In genomic region chr11:128725630-128726461, GRCh38 we compare ENCODE assay signal across 8 cellular contexts. TPM values are rescaled to one million over a fixed set of nuclear protein-coding genes. Genes with fewer than 3 reads are reported as not detected.
DNase-seq lines count a peak whose midpoint lies in the region; ATAC-seq and TF ChIP-seq lines count a peak whose summit lies in the region.

No MANE protein-coding gene starts in this region.

- no peaks in the 10 kb centered on the region for H3K4me1 ChIP-seq in PC-9 (replicated peaks; ENCODE audit: insufficient read depth)

- H3K27me3 ChIP-seq in PC-9 (ENCODE audit: insufficient read depth, low read depth): peaks cover 3% of the 10 kb centered on the region
- peaks cover 53% of the 10 kb centered on the region for H3K27me3 ChIP-seq in WERI-Rb-1 (ENCODE audit: insufficient read depth, low read depth, severe bottlenecking)

- TF ChIP-seq CTCF in AG09319 (IDR thresholded peaks at IDR 0.05; ENCODE audit: low read depth, low read length) (no peak), fibroblast of villous mesenchyme (IDR thresholded peaks at IDR 0.05; ENCODE audit: insufficient read depth, low read depth, low read length) (no peak), PC-9 (conservative IDR thresholded peaks at IDR 0.05) (no peak), WERI-Rb-1 (IDR thresholded peaks at IDR 0.05; ENCODE audit: low read depth, low read length) (no peak)

- DNase-seq in AG09319 (ENCODE audit: extremely low read depth, low read depth) (peak; percentile 38), fibroblast of villous mesenchyme (ENCODE audit: low read depth) (peak; percentile 54), PC-9 (no peak), WERI-Rb-1 (no peak)
- peak; percentile 33 for DNase-seq in activated CD4-positive, alpha-beta T cell treated with anti-CD3 and anti-CD28 coated beads for 1 hour
- peak; percentile 25 to 38 for DNase-seq in stimulated activated CD8-positive, alpha-beta memory T cell treated with anti-CD3 and anti-CD28 coated beads, Interleukin-7, amount 100 ng/mL, for 4 hours (ENCODE audit: low read depth in 2 of 2)

- CTCF ChIA-PET in PC-9 (lab: Charles Lee): no interaction called here

- no peaks in the 10 kb centered on the region for H3K9me2 ChIP-seq in PC-9 (ENCODE audit: insufficient read depth)

- H3F3A ChIP-seq in PC-9 (ENCODE audit: insufficient read depth, low read depth): no peaks in the 10 kb centered on the region

- POLR2A ChIA-PET in PC-9 (lab: Charles Lee; ENCODE audit: unreplicated experiment): no interaction called here

- no peak overlapping the region for H3K27ac ChIP-seq in PC-9
- H3K27ac ChIP-seq in WERI-Rb-1: no peak overlapping the region

- H2AFZ ChIP-seq in PC-9: no peak overlapping the region

- intact Hi-C loops in PC-9 (cut with micrococcal nuclease; ENCODE audit: unreplicated experiment): no loop called here

- no peaks in the 10 kb centered on the region for H4K20me1 ChIP-seq in PC-9 (ENCODE audit: insufficient read depth)

- H3K4me2 ChIP-seq in PC-9: no peak overlapping the region

- BruUV-seq in PC-9 (replicated peaks; lab: Mats Ljungman, UMichigan): no TSS peak

- ATAC-seq in GM19328 (IDR thresholded peaks at IDR 0.05; ENCODE audit: unreplicated experiment) (peak; percentile 41), HG03432 (IDR thresholded peaks at IDR 0.05; ENCODE audit: unreplicated experiment) (peak; percentile 64)

- H3K36me3 ChIP-seq in PC-9 (ENCODE audit: low read depth): no peaks in the 10 kb centered on the region
- H3K36me3 ChIP-seq in WERI-Rb-1: no peaks in the 10 kb centered on the region

- no peaks in the 10 kb centered on the region for H3K9me3 ChIP-seq in PC-9 (ENCODE audit: insufficient read depth, low read depth)
- H3K9me3 ChIP-seq in WERI-Rb-1 (ENCODE audit: severe bottlenecking): peaks cover 2% of the 10 kb centered on the region

- H3K4me3 ChIP-seq in fibroblast of villous mesenchyme (ENCODE audit: low read depth, low read length) (no peak overlapping the region), PC-9 (no peak overlapping the region), WERI-Rb-1 (ENCODE audit: low read depth, low read length) (no peak overlapping the region)

- no peaks in the 10 kb centered on the region for H3K79me2 ChIP-seq in PC-9 (ENCODE audit: low read depth)

RNA-seq across cellular contexts. Expression of gene FLI1, which starts 32.0 kb away (rescaled TPM):
- total RNA-seq in fibroblast of villous mesenchyme: 6.9 and 10.6 TPM in 2 replicates
- 2.8 and 3.6 TPM in 2 replicates for total RNA-seq in PC-9 (2021)

Comparison
In these comparisons a context has a peak if more than half of its experiments do, and no peak if none do; other contexts are left out.
1. DNase-seq: peak in AG09319 (single experiment), activated CD4-positive, alpha-beta T cell treated with anti-CD3 and anti-CD28 coated beads for 1 hour (single experiment), fibroblast of villous mesenchyme (single experiment) and stimulated activated CD8-positive, alpha-beta memory T cell treated with anti-CD3 and anti-CD28 coated beads, Interleukin-7, amount 100 ng/mL, for 4 hours (2 of 2); none in PC-9 (0 of 2) and WERI-Rb-1 (single experiment).